Comparison of ENCODE assay signal across 20 cellular contexts in the genomic region with DNA sequence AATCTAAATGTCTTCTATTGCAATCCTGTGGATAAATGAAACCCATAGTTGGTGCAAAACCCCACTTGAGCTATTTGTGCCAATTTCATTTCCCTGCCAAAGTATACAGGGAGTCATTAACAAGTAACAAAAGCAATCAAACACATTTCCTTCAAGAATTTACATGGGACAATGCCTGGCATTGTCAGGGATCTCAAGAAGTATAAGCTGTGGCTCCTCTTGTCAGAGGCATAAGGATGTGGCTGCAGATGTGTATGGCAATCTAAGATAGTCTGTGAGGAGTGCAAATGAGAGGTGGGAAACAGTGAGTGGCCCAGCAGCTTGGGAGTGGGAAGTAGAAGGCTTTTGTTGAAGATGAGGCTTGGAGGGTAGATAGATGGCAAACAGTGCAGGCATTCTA. TPM values are rescaled to one million over a fixed set of nuclear protein-coding genes. Genes with fewer than 3 reads are reported as not detected.
A peak's percentile ranks its signal among the peaks of the same experiment; 100 is the strongest.
DNase-seq lines count a peak whose midpoint lies in the region; ATAC-seq and TF ChIP-seq lines count a peak whose summit lies in the region.
"Had no signal": no experiment of that assay in that cellular context is flagged by ENCODE, and none has a peak within 500 bp of the region (broad histone marks: within the 10 kb centered on the region; RNA-seq: fewer than 3 reads in every experiment).

No MANE protein-coding gene starts in this region.

- peak overlapping the region; percentile 17 for H3K4me3 Mint-ChIP-seq in Calu3 (ENCODE audit: low read depth, unreplicated experiment)
- H3K4me3 Mint-ChIP-seq in naive thymus-derived CD4-positive, alpha-beta T cell = no peak overlapping the region
- H3K4me3 Mint-ChIP-seq: B cell; CD4-positive, CD25-positive, alpha-beta regulatory T cell; CD8-positive, alpha-beta T cell; GM23338; H9 had no signal

- peak overlapping the region; percentile 7 for H3K27ac Mint-ChIP-seq in Calu3 (ENCODE audit: unreplicated experiment)
- H3K27ac Mint-ChIP-seq in naive thymus-derived CD4-positive, alpha-beta T cell = no peak overlapping the region
- H3K27ac Mint-ChIP-seq: B cell; CD4-positive, CD25-positive, alpha-beta regulatory T cell; CD8-positive, alpha-beta T cell; GM23338; H9 had no signal

- no peaks in the 10 kb centered on the region for H3K79me2 ChIP-seq in PC-3 (ENCODE audit: low read length)

- H3K27me3 Mint-ChIP-seq in Calu3 (ENCODE audit: unreplicated experiment) = no peaks in the 10 kb centered on the region
- H3K27me3 Mint-ChIP-seq in naive thymus-derived CD4-positive, alpha-beta T cell = no peaks in the 10 kb centered on the region
- H3K27me3 Mint-ChIP-seq: B cell had no signal

- H3K27me3 ChIP-seq in PC-3 (ENCODE audit: low read length) = no peaks in the 10 kb centered on the region
- H3K27me3 ChIP-seq in naive thymus-derived CD4-positive, alpha-beta T cell (ENCODE audit: control insufficient read depth in 2 of 2, insufficient read depth in 2 of 2, low read length in 2 of 2) = no peaks in the 10 kb centered on the region

- H3K9me3 Mint-ChIP-seq in Calu3 (ENCODE audit: low read depth, unreplicated experiment) = no peaks in the 10 kb centered on the region
- peaks cover 0 to 2% (median 0%) of the 10 kb centered on the region in 11 donors for H3K9me3 Mint-ChIP-seq in naive thymus-derived CD4-positive, alpha-beta T cell
- H3K9me3 Mint-ChIP-seq: CD8-positive, alpha-beta T cell; GM23338; H9 had no signal

- H3K9me3 ChIP-seq in PC-3 (ENCODE audit: low read length) (no peaks in the 10 kb centered on the region), mucosa of descending colon (no peaks in the 10 kb centered on the region)
- H3K9me3 ChIP-seq in naive thymus-derived CD4-positive, alpha-beta T cell (ENCODE audit: control insufficient read depth in 2 of 3, low read length in 3 of 3) = no peaks in the 10 kb centered on the region
- H3K9me3 ChIP-seq: Caco-2 had no signal

- H2AFZ ChIP-seq in PC-3 (ENCODE audit: low read length) = no peak overlapping the region
- H2AFZ ChIP-seq: GM23338 had no signal

- BruUV-seq in Calu3 (replicated peaks; lab: Mats Ljungman, UMichigan) = no TSS peak
- no TSS peak for BruUV-seq in PC-3 (replicated peaks; lab: Mats Ljungman, UMichigan)

- no peaks in the 10 kb centered on the region for H3K9me2 ChIP-seq in PC-3 (replicated peaks; ENCODE audit: low read length)

- H3K4me1 Mint-ChIP-seq in Calu3 (ENCODE audit: low read depth, unreplicated experiment) = peaks cover 49% of the 10 kb centered on the region
- H3K4me1 Mint-ChIP-seq in naive thymus-derived CD4-positive, alpha-beta T cell = peaks cover 0 to 22% (median 14%) of the 10 kb centered on the region in 7 donors
- H3K4me1 Mint-ChIP-seq: B cell; CD4-positive, CD25-positive, alpha-beta regulatory T cell had no signal

- H3K9ac ChIP-seq in PC-3 (ENCODE audit: low read length) = no peak overlapping the region
- H3K9ac ChIP-seq: BLaER1 had no signal

- H3F3A ChIP-seq in PC-3 (ENCODE audit: low read length, unreplicated experiment) = no peaks in the 10 kb centered on the region

- peaks cover 7% of the 10 kb centered on the region; the same call in 1 of the 2 replicates for H3K4me1 ChIP-seq in PC-3 (ENCODE audit: insufficient read depth, low read length)
- no peaks in the 10 kb centered on the region for H3K4me1 ChIP-seq in mucosa of descending colon (ENCODE audit: low read depth)
- no peaks in the 10 kb centered on the region for H3K4me1 ChIP-seq in naive thymus-derived CD4-positive, alpha-beta T cell (ENCODE audit: control insufficient read depth in 2 of 2, insufficient read depth in 2 of 2, low read length in 2 of 2)
- H3K4me1 ChIP-seq: Caco-2 had no signal

- TF ChIP-seq CTCF in Calu3 (IDR thresholded peaks at IDR 0.05; ENCODE audit: unreplicated experiment) (no peak), PC-3 (conservative IDR thresholded peaks at IDR 0.05; ENCODE audit: low read depth, low read length) (no peak), mucosa of descending colon (IDR thresholded peaks at IDR 0.05) (no peak)

- peak; percentile 59 for ATAC-seq in PC-3
- ATAC-seq in mucosa of descending colon = peak; percentile 41
- ATAC-seq in GM21717 (IDR thresholded peaks at IDR 0.05; ENCODE audit: unreplicated experiment) = no peak
- no peak for ATAC-seq in naive thymus-derived CD4-positive, alpha-beta T cell
- ATAC-seq: CD8-positive, alpha-beta T cell; GM12878; GM23338; HCT116 had no signal

- H3K27ac ChIP-seq in PC-3 (ENCODE audit: low read length) = no peak overlapping the region
- no peak overlapping the region for H3K27ac ChIP-seq in naive thymus-derived CD4-positive, alpha-beta T cell (ENCODE audit: low read depth, low read length)
- H3K27ac ChIP-seq: BLaER1, C4-2B had no signal

- H3K36me3 ChIP-seq in PC-3 (ENCODE audit: low read depth, low read length) = no peaks in the 10 kb centered on the region
- H3K36me3 ChIP-seq in mucosa of descending colon (ENCODE audit: low read depth) = no peaks in the 10 kb centered on the region
- H3K36me3 ChIP-seq in naive thymus-derived CD4-positive, alpha-beta T cell (ENCODE audit: control insufficient read depth in 2 of 3, insufficient read depth in 3 of 3, low read length in 3 of 3) = no peaks in the 10 kb centered on the region
- H3K36me3 ChIP-seq: BLaER1 had no signal

- POLR2A ChIA-PET in PC-3 (lab: Charles Lee; ENCODE audit: unreplicated experiment) = interaction anchor here (0.5 kb wide), 1 partner anchor 28 kb away, joined by 3 read pairs; no protein-coding TSS in a partner anchor
- POLR2A ChIA-PET in naive thymus-derived CD4-positive, alpha-beta T cell (lab: Charles Lee) = no interaction called here

- intact Hi-C loops in Calu3 (cut with micrococcal nuclease; ENCODE audit: unreplicated experiment) = no loop called here
- intact Hi-C loops in PC-3 (cut with micrococcal nuclease) = no loop called here
- intact Hi-C loops in mucosa of descending colon (cut with DNase I, micrococcal nuclease) = no loop called here
- intact Hi-C loops in naive thymus-derived CD4-positive, alpha-beta T cell (cut with micrococcal nuclease) = no loop called here

- no peak for DNase-seq in Calu3
- no peak for DNase-seq in PC-3
- DNase-seq in mucosa of descending colon = no peak
- no peak for DNase-seq in NCI-H510A (lab: John Stamatoyannopoulos, UW)
- DNase-seq in naive thymus-derived CD4-positive, alpha-beta T cell = no peak
- DNase-seq: Caco-2; CD4-positive, CD25-positive, alpha-beta regulatory T cell; CD8-positive, alpha-beta T cell; DMS 273 treated with DMSO at 0.1 percent for 48 hours; DMS79; EL; GDM1; H9 had no signal

- H3K36me3 Mint-ChIP-seq in Calu3 (ENCODE audit: insufficient read depth, unreplicated experiment) = no peaks in the 10 kb centered on the region
- no peaks in the 10 kb centered on the region for H3K36me3 Mint-ChIP-seq in naive thymus-derived CD4-positive, alpha-beta T cell
- H3K36me3 Mint-ChIP-seq: CD4-positive, CD25-positive, alpha-beta regulatory T cell; CD8-positive, alpha-beta T cell had no signal

- no peak overlapping the region for H3K4me2 ChIP-seq in PC-3 (ENCODE audit: low read length)
- H3K4me2 ChIP-seq: GM23338 had no signal

- CTCF ChIA-PET in Calu3 (lab: Charles Lee) = interaction anchor here (1.1 to 1.6 kb wide), 3 partner anchors 84 to 123 kb away, joined by 4 to 12 read pairs (median 5); no protein-coding TSS in a partner anchor
- CTCF ChIA-PET in PC-3 (lab: Charles Lee) = no interaction called here
- CTCF ChIA-PET in naive thymus-derived CD4-positive, alpha-beta T cell (lab: Charles Lee) = no interaction called here

- H3K4me3 ChIP-seq in PC-3 (ENCODE audit: low read length) (no peak overlapping the region), mucosa of descending colon (no peak overlapping the region)
- no peak overlapping the region for H3K4me3 ChIP-seq in naive thymus-derived CD4-positive, alpha-beta T cell (ENCODE audit: low read length)
- H3K4me3 ChIP-seq: BLaER1, GM12878, GM23338 had no signal

- H4K20me1 ChIP-seq in PC-3 (ENCODE audit: low read length) = no peaks in the 10 kb centered on the region
- H4K20me1 ChIP-seq: BLaER1 had no signal

RNA-seq across cellular contexts. Expression of a gene that starts 58.0 kb away (rescaled TPM):
- total RNA-seq in Calu3 (2022) = 14.2 and 14.4 TPM in 2 replicates
- total RNA-seq in PC-3 (2014; rRNA removed) = 11.2 and 13.0 TPM in 2 replicates
- 10 to 100 TPM in 2 of 3 donors, 1 to 10 TPM in 1; 9.9 to 12.9 (median 11.5) TPM for total RNA-seq in mucosa of descending colon
- 10 to 100 TPM in 4 of 5 experiments, under 1 TPM in 1; 0.82 to 50.1 (median 28.5) TPM for total RNA-seq in naive thymus-derived CD4-positive, alpha-beta T cell
- polyA plus RNA-seq in naive thymus-derived CD4-positive, alpha-beta T cell = 1 to 10 TPM; 6.8 to 7.0 TPM

Comparison
In these comparisons a context has a peak if more than half of its experiments do, and no peak if none do; other contexts are left out.
1. ATAC-seq: peak in PC-3 (single experiment) and mucosa of descending colon (single experiment); none in GM21717 (single experiment) and naive thymus-derived CD4-positive, alpha-beta T cell (single experiment).